In the genomic region with DNA sequence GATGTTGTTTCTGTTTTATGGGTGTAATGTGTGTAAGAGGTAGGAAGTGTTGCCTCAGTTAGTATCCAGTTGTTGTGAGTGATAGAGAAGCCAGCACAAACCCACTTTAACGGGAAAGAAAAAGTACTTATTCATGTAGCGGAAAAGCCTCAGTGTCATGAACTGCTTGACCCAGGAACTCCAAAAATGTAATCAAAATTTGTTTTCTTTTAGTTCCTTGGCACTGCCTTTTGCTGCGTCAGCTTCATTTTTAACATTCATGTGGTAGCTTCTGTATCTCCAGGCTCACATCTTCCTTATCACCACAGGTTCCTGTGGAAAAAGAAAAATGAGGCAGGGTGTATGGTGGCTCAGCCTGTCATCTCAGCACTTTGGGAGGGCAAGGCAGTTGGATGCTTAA, we compare ENCODE assay signal across 20 cellular contexts.
"Had no signal": no experiment of that assay in that cellular context is flagged by ENCODE, and none has a peak within 500 bp of the region (broad histone marks: within the 10 kb centered on the region; RNA-seq: fewer than 3 reads in every experiment).

No MANE protein-coding gene starts in this region.

- H3K27ac Mint-ChIP-seq: activated naive CD8-positive, alpha-beta T cell; nephron progenitor cell; WTC11 had no signal

- H3K9me3 ChIP-seq: mucosa of descending colon had no signal

- H3K4me3 ChIP-seq: cardiac muscle cell, mucosa of descending colon had no signal

- ATAC-seq: mucosa of descending colon, right cardiac atrium, SK-N-SH treated with all-trans-retinoic acid at 6 μM for 48 hours, WTC11 had no signal

- H2AFZ ChIP-seq: parathyroid adenoma had no signal

- H3K79me2 ChIP-seq: parathyroid adenoma had no signal

- H3K27ac ChIP-seq: cardiac muscle cell, parathyroid adenoma had no signal

- DNase-seq: activated gamma-delta T cell treated with Interleukin-2 at 50 U/mL for 16 hours; activated T-cell treated with anti-CD3 and anti-CD28 coated beads, Interleukin-2, amount 50 U/mL, for 1 hour; amniotic stem cell; effector CD4-positive, alpha-beta T cell; foreskin melanocyte; hippocampal formation; mesendoderm; mucosa of descending colon; nephron progenitor cell; nucleus accumbens; right cardiac atrium; stimulated activated CD4-positive, alpha-beta T cell treated with anti-CD3 and anti-CD28 coated beads, Interleukin-4, amount 100 ng/mL, for 1 hour; stimulated activated naive CD4-positive, alpha-beta T cell had no signal

- H3K27me3 ChIP-seq: cardiac muscle cell had no signal

- H3K4me1 Mint-ChIP-seq: nephron progenitor cell had no signal

- H3K36me3 ChIP-seq: cardiac muscle cell had no signal

- H3K4me3 Mint-ChIP-seq: activated naive CD8-positive, alpha-beta T cell; nephron progenitor cell; WTC11 had no signal

- FAIRE-seq: endometrium, islet of Langerhans had no signal

- H3K9ac ChIP-seq: parathyroid adenoma had no signal
